15 cellular contexts compared by ENCODE assay signal in genomic region chr4:81828991-81829390, GRCh38.
A peak's percentile ranks its signal among the peaks of the same experiment; 100 is the strongest.
DNase-seq lines count a peak whose midpoint lies in the region; ATAC-seq and TF ChIP-seq lines count a peak whose summit lies in the region.
"Had no signal": no experiment of that assay in that cellular context is flagged by ENCODE, and none has a peak within 500 bp of the region (broad histone marks: within the 10 kb centered on the region; RNA-seq: fewer than 3 reads in every experiment).

No MANE protein-coding gene starts in this region.

- peak overlapping the region; percentile 50 to 71 for H3K27ac Mint-ChIP-seq in natural killer cell treated with Interleukin-12 subunit alpha and Interleukin-12 subunit beta and Interleukin-15 and Interleukin-18, amount 100 ng/mL, for 72 hours
- H3K27ac Mint-ChIP-seq in natural killer cell: no peak overlapping the region
- H3K27ac Mint-ChIP-seq: CD14-positive monocyte had no signal

- H3K27me3 Mint-ChIP-seq in natural killer cell treated with Interleukin-12 subunit alpha and Interleukin-12 subunit beta and Interleukin-15 and Interleukin-18, amount 100 ng/mL, for 72 hours: peaks cover 5 to 11% of the 10 kb centered on the region in 2 donors
- H3K27me3 Mint-ChIP-seq in natural killer cell (ENCODE audit: low read depth in 2 of 2): peaks cover 3 to 12% of the 10 kb centered on the region in 2 donors

- H3K9me3 Mint-ChIP-seq in natural killer cell treated with Interleukin-12 subunit alpha and Interleukin-12 subunit beta and Interleukin-15 and Interleukin-18, amount 100 ng/mL, for 72 hours: no peaks in the 10 kb centered on the region
- H3K9me3 Mint-ChIP-seq in natural killer cell: no peaks in the 10 kb centered on the region

- no peak overlapping the region for H3K4me3 Mint-ChIP-seq in natural killer cell treated with Interleukin-12 subunit alpha and Interleukin-12 subunit beta and Interleukin-15 and Interleukin-18, amount 100 ng/mL, for 72 hours
- no peak overlapping the region for H3K4me3 Mint-ChIP-seq in natural killer cell
- H3K4me3 Mint-ChIP-seq: CD14-positive monocyte had no signal

- no peaks in the 10 kb centered on the region for H3K36me3 Mint-ChIP-seq in natural killer cell treated with Interleukin-12 subunit alpha and Interleukin-12 subunit beta and Interleukin-15 and Interleukin-18, amount 100 ng/mL, for 72 hours
- no peaks in the 10 kb centered on the region for H3K36me3 Mint-ChIP-seq in natural killer cell
- H3K36me3 Mint-ChIP-seq: CD14-positive monocyte had no signal

- no peak for TF ChIP-seq CTCF in natural killer cell (IDR thresholded peaks at IDR 0.05)

- intact Hi-C loops in natural killer cell (cut with micrococcal nuclease): no loop called here
- intact Hi-C loops in Right ventricle myocardium superior (cut with DNase I): no loop called here

- no peak for ATAC-seq in natural killer cell treated with Interleukin-12 subunit alpha and Interleukin-12 subunit beta and Interleukin-15 and Interleukin-18, amount 100 ng/mL, for 72 hours
- ATAC-seq in natural killer cell (no peak), Right ventricle myocardium superior (ENCODE audit: poor library complexity) (peak; percentile 100)
- ATAC-seq: Panc1 had no signal

- peaks cover 16 to 19% of the 10 kb centered on the region in 2 donors for H3K4me1 Mint-ChIP-seq in natural killer cell treated with Interleukin-12 subunit alpha and Interleukin-12 subunit beta and Interleukin-15 and Interleukin-18, amount 100 ng/mL, for 72 hours (ENCODE audit: low read depth in 2 of 2)
- H3K4me1 Mint-ChIP-seq in natural killer cell: no peaks in the 10 kb centered on the region
- H3K4me1 Mint-ChIP-seq: CD14-positive monocyte had no signal

- no peak for DNase-seq in natural killer cell treated with Interleukin-12 subunit alpha and Interleukin-12 subunit beta and Interleukin-15 and Interleukin-18, amount 100 ng/mL, for 72 hours (ENCODE audit: low spot score)
- DNase-seq in natural killer cell: no peak
- DNase-seq in Right ventricle myocardium superior: peak; percentile 75
- DNase-seq in kidney tubule cell (ENCODE audit: low spot score): peak; percentile 9
- no peak for DNase-seq in NK-92 (lab: John Stamatoyannopoulos, UW; ENCODE audit: unreplicated experiment)
- DNase-seq in HT-29 (ENCODE audit: low spot score): no peak
- no peak for DNase-seq in NCI-H1930 (lab: John Stamatoyannopoulos, UW)
- DNase-seq: ACHN, AML-193, DMS153, NCI-H1105, NCI-H187, NCI-H526 treated with DMSO at 0.1 percent for 48 hours had no signal

Comparison
In these comparisons a context has a peak if more than half of its experiments do, and no peak if none do; other contexts are left out.
1. H3K27ac Mint-ChIP-seq: peak in natural killer cell treated with Interleukin-12 subunit alpha and Interleukin-12 subunit beta and Interleukin-15 and Interleukin-18, amount 100 ng/mL, for 72 hours (2 of 2); none in natural killer cell (0 of 2).
2. DNase-seq: peak in Right ventricle myocardium superior (single experiment) and kidney tubule cell (single experiment); none in natural killer cell treated with Interleukin-12 subunit alpha and Interleukin-12 subunit beta and Interleukin-15 and Interleukin-18, amount 100 ng/mL, for 72 hours (single experiment), natural killer cell (single experiment), NK-92 (single experiment), HT-29 (single experiment) and NCI-H1930 (0 of 2).